In genomic region chr10:36023939-36024338, GRCh38 we compare ENCODE assay signal across 14 cellular contexts.
DNase-seq lines count a peak whose midpoint lies in the region; ATAC-seq, FAIRE-seq and TF ChIP-seq lines count a peak whose summit lies in the region.
"Had no signal": no experiment of that assay in that cellular context is flagged by ENCODE, and none has a peak within 500 bp of the region (broad histone marks: within the 10 kb centered on the region; RNA-seq: fewer than 3 reads in every experiment).

No MANE protein-coding gene starts in this region.

- CTCF ChIA-PET in PC-3 (lab: Charles Lee): no interaction called here
- CTCF ChIA-PET in CD8-positive, alpha-beta T cell (lab: Charles Lee): no interaction called here

- POLR2A ChIA-PET in PC-3 (lab: Charles Lee; ENCODE audit: unreplicated experiment): no interaction called here
- POLR2A ChIA-PET in CD8-positive, alpha-beta T cell (lab: Charles Lee): no interaction called here

- H3F3A ChIP-seq in PC-3 (ENCODE audit: low read length, unreplicated experiment): no peaks in the 10 kb centered on the region

- DNase-seq in GM04504 (ENCODE audit: low read depth) (peak; percentile 73), PC-3 (peak; percentile 100), fibroblast of gingiva (ENCODE audit: low read depth) (peak; percentile 74), pancreas (peak in 2 of 6 donors; percentile 11 to 13), GM13977 (ENCODE audit: low spot score) (no peak), globus pallidus (ENCODE audit: low spot score) (no peak)
- DNase-seq in CD8-positive, alpha-beta T cell: no peak
- DNase-seq in activated CD8-positive, alpha-beta memory T cell treated with anti-CD3 and anti-CD28 coated beads, Interleukin-2, amount 50 U/mL, for 4 hours: no peak
- DNase-seq: activated CD4-positive, alpha-beta T cell treated with anti-CD3 and anti-CD28 coated beads for 48 hours; activated naive CD8-positive, alpha-beta T cell treated with anti-CD3 and anti-CD28 coated beads for 36 hours; glutamatergic neuron; naive thymus-derived CD4-positive, alpha-beta T cell; stimulated activated CD4-positive, alpha-beta T cell treated with anti-CD3 and anti-CD28 coated beads, Interleukin-1b, Interleukin-23, amount 100 ng/mL, for 48 hours; testis had no signal

- peak overlapping the region; percentile 42 for H3K9ac ChIP-seq in PC-3 (ENCODE audit: low read length)

- no peaks in the 10 kb centered on the region for H3K79me2 ChIP-seq in PC-3 (ENCODE audit: low read length)

- peak overlapping the region; percentile 22 for H3K4me2 ChIP-seq in PC-3 (ENCODE audit: low read length)

- H3K9me3 ChIP-seq in PC-3 (ENCODE audit: low read length): no peaks in the 10 kb centered on the region
- no peaks in the 10 kb centered on the region for H3K9me3 ChIP-seq in pancreas
- no peaks in the 10 kb centered on the region for H3K9me3 ChIP-seq in CD8-positive, alpha-beta T cell (ENCODE audit: low read length)
- H3K9me3 ChIP-seq: testis had no signal

- no peaks in the 10 kb centered on the region for H4K20me1 ChIP-seq in PC-3 (ENCODE audit: low read length)

- H3K9me3 Mint-ChIP-seq in CD8-positive, alpha-beta T cell: no peaks in the 10 kb centered on the region

- no peak overlapping the region for H3K4me3 ChIP-seq in PC-3 (ENCODE audit: low read length)
- no peak overlapping the region for H3K4me3 ChIP-seq in pancreas
- no peak overlapping the region for H3K4me3 ChIP-seq in CD8-positive, alpha-beta T cell (ENCODE audit: low read depth, low read length)
- H3K4me3 ChIP-seq: testis had no signal

- peak overlapping the region; percentile 69 for H3K27ac ChIP-seq in PC-3 (ENCODE audit: low read length)
- no peak overlapping the region for H3K27ac ChIP-seq in pancreas
- no peak overlapping the region for H3K27ac ChIP-seq in CD8-positive, alpha-beta T cell (ENCODE audit: low read depth, low read length)
- H3K27ac ChIP-seq: testis had no signal

- H3K4me1 Mint-ChIP-seq in CD8-positive, alpha-beta T cell (ENCODE audit: low read depth): no peaks in the 10 kb centered on the region
- H3K4me1 Mint-ChIP-seq: activated naive CD8-positive, alpha-beta T cell treated with anti-CD3 and anti-CD28 coated beads for 36 hours; naive thymus-derived CD4-positive, alpha-beta T cell had no signal

- TF ChIP-seq CTCF in PC-3 (conservative IDR thresholded peaks at IDR 0.05; ENCODE audit: low read depth, low read length): no peak
- TF ChIP-seq CTCF in pancreas (IDR thresholded peaks at IDR 0.05): no peak
- TF ChIP-seq CTCF in CD8-positive, alpha-beta T cell (IDR thresholded peaks at IDR 0.05): no peak
- TF ChIP-seq CTCF in GM13977 (IDR thresholded peaks at IDR 0.05; ENCODE audit: extremely low read depth, insufficient read depth, missing control alignments): no peak

- no peak overlapping the region for H3K27ac Mint-ChIP-seq in CD8-positive, alpha-beta T cell
- H3K27ac Mint-ChIP-seq: activated naive CD8-positive, alpha-beta T cell treated with anti-CD3 and anti-CD28 coated beads for 36 hours; naive thymus-derived CD4-positive, alpha-beta T cell had no signal

- in situ Hi-C loops in GM13977 (cut with MboI; ENCODE audit: low pct_unique_long_range_greater_than_20kb, low sequenced_read_pairs, unreplicated experiment): no loop called here

- no peaks in the 10 kb centered on the region for H3K27me3 Mint-ChIP-seq in CD8-positive, alpha-beta T cell (ENCODE audit: low read depth)
- H3K27me3 Mint-ChIP-seq: activated naive CD8-positive, alpha-beta T cell treated with anti-CD3 and anti-CD28 coated beads for 36 hours; naive thymus-derived CD4-positive, alpha-beta T cell had no signal

- no peak overlapping the region for H3K4me3 Mint-ChIP-seq in CD8-positive, alpha-beta T cell
- H3K4me3 Mint-ChIP-seq: activated naive CD8-positive, alpha-beta T cell treated with anti-CD3 and anti-CD28 coated beads for 36 hours; naive thymus-derived CD4-positive, alpha-beta T cell had no signal

- BruUV-seq in PC-3 (replicated peaks; lab: Mats Ljungman, UMichigan): no TSS peak

- H3K36me3 Mint-ChIP-seq in CD8-positive, alpha-beta T cell: no peaks in the 10 kb centered on the region
- H3K36me3 Mint-ChIP-seq: activated naive CD8-positive, alpha-beta T cell treated with anti-CD3 and anti-CD28 coated beads for 36 hours had no signal

- no peak for FAIRE-seq in pancreas (lab: Jason Lieb, UNC)

- peak overlapping the region; percentile 19 for H2AFZ ChIP-seq in PC-3 (ENCODE audit: low read length)

- H3K27me3 ChIP-seq in PC-3 (ENCODE audit: low read length): no peaks in the 10 kb centered on the region
- no peaks in the 10 kb centered on the region for H3K27me3 ChIP-seq in pancreas
- H3K27me3 ChIP-seq in CD8-positive, alpha-beta T cell (ENCODE audit: insufficient read depth, low read length): no peaks in the 10 kb centered on the region
- H3K27me3 ChIP-seq: testis had no signal

- H3K36me3 ChIP-seq in PC-3 (ENCODE audit: low read depth, low read length) (no peaks in the 10 kb centered on the region), pancreas (no peaks in the 10 kb centered on the region)
- H3K36me3 ChIP-seq in CD8-positive, alpha-beta T cell (ENCODE audit: insufficient read depth, low read length): no peaks in the 10 kb centered on the region

- ATAC-seq in PC-3 (peak; percentile 98), pancreas (peak; percentile 55 to 74 (median 64))
- no peak for ATAC-seq in CD8-positive, alpha-beta T cell
- ATAC-seq: naive thymus-derived CD4-positive, alpha-beta T cell had no signal

- intact Hi-C loops in PC-3 (cut with micrococcal nuclease): loop anchor here (1.0 to 5.0 kb wide), 6 partner anchors 73 to 468 kb away; partner anchors contain the start of gene FZD8
- intact Hi-C loops in pancreas (cut with DNase I): no loop called here
- intact Hi-C loops in CD8-positive, alpha-beta T cell (cut with DNase I, micrococcal nuclease): no loop called here

- H3K4me1 ChIP-seq in PC-3 (ENCODE audit: insufficient read depth, low read length): peaks cover 15% of the 10 kb centered on the region
- no peaks in the 10 kb centered on the region for H3K4me1 ChIP-seq in pancreas
- no peaks in the 10 kb centered on the region for H3K4me1 ChIP-seq in CD8-positive, alpha-beta T cell (ENCODE audit: insufficient read depth, low read length)
- H3K4me1 ChIP-seq: testis had no signal

- 0 out of 2 replicates have a peak, but pooled peaks cover 4% of the 10 kb centered on the region for H3K9me2 ChIP-seq in PC-3 (replicated peaks; ENCODE audit: low read length)

Comparison
In these comparisons a context has a peak if more than half of its experiments do, and no peak if none do; other contexts are left out.
1. DNase-seq: peak in GM04504 (single experiment), PC-3 (single experiment) and fibroblast of gingiva (single experiment); none in CD8-positive, alpha-beta T cell (0 of 7), GM13977 (single experiment), globus pallidus (single experiment) and activated CD8-positive, alpha-beta memory T cell treated with anti-CD3 and anti-CD28 coated beads, Interleukin-2, amount 50 U/mL, for 4 hours (single experiment).